ENCODE assay signal across 7 cellular contexts in genomic region chr14:72894323-72894622, GRCh38. TPM values are rescaled to one million over a fixed set of nuclear protein-coding genes. Genes with fewer than 3 reads are reported as not detected.
DNase-seq lines count a peak whose midpoint lies in the region; ATAC-seq and TF ChIP-seq lines count a peak whose summit lies in the region.

No MANE protein-coding gene starts in this region.

- H3K4me3 Mint-ChIP-seq in activated T-helper 17 cell treated with anti-CD3 and anti-CD28 coated beads, Interleukin-2, amount 50 U/mL, for 72 hours: peak overlapping the region; percentile 87
- peak overlapping the region; percentile 91 to 92 for H3K4me3 Mint-ChIP-seq in stimulated activated naive B cell treated with anti-CD40 and anti-IgM and Interleukin-4, amounts not matched to agents 10 μg/mL and 1 μg/mL and 100 μg/mL, for 72 hours

- peak overlapping the region; percentile 39 for H3K27ac Mint-ChIP-seq in activated T-helper 17 cell treated with anti-CD3 and anti-CD28 coated beads, Interleukin-2, amount 50 U/mL, for 72 hours
- peak overlapping the region; percentile 87 for H3K27ac Mint-ChIP-seq in stimulated activated naive B cell treated with anti-CD40 and anti-IgM and Interleukin-4, amounts not matched to agents 10 μg/mL and 1 μg/mL and 100 μg/mL, for 72 hours

- peaks cover 12% of the 10 kb centered on the region for H3K27me3 ChIP-seq in HL-60 (ENCODE audit: insufficient read depth, poor library complexity, severe bottlenecking)

- no peak for DNase-seq in HL-60 (ENCODE audit: low read depth in 1 of 2, low spot score in 1 of 2)
- no peak for DNase-seq in stimulated activated naive B cell treated with anti-CD40 and anti-IgM and Interleukin-4, amounts not matched to agents 10 μg/mL and 1 μg/mL and 100 μg/mL, for 72 hours
- no peak for DNase-seq in DMS79 treated with DMSO at 0.1 percent for 48 hours (lab: John Stamatoyannopoulos, UW)
- DNase-seq in NCI-H2107 treated with DMSO at 0.1 percent for 48 hours (lab: John Stamatoyannopoulos, UW; ENCODE audit: unreplicated experiment): no peak
- no peak for DNase-seq in HuH-7 (ENCODE audit: low spot score)

- peaks cover 2% of the 10 kb centered on the region for H3K9me3 ChIP-seq in iPS-18c (ENCODE audit: control insufficient read depth, insufficient read depth, low read length)

- H3K36me3 Mint-ChIP-seq in activated T-helper 17 cell treated with anti-CD3 and anti-CD28 coated beads, Interleukin-2, amount 50 U/mL, for 72 hours (ENCODE audit: low read depth): no peaks in the 10 kb centered on the region
- no peaks in the 10 kb centered on the region for H3K36me3 Mint-ChIP-seq in stimulated activated naive B cell treated with anti-CD40 and anti-IgM and Interleukin-4, amounts not matched to agents 10 μg/mL and 1 μg/mL and 100 μg/mL, for 72 hours

- no peak for TF ChIP-seq CTCF in HL-60 (IDR thresholded peaks at IDR 0.05; ENCODE audit: insufficient read depth, low read length)

- no peak overlapping the region for H3K27ac ChIP-seq in HL-60 (replicated peaks)

- H3K4me3 ChIP-seq in HL-60 (replicated peaks; ENCODE audit: insufficient read depth, low read length): peak overlapping the region; percentile 59
- H3K4me3 ChIP-seq in iPS-18c (ENCODE audit: insufficient read depth, low read depth, low read length): peak overlapping the region; percentile 49

- H3K9me3 Mint-ChIP-seq in activated T-helper 17 cell treated with anti-CD3 and anti-CD28 coated beads, Interleukin-2, amount 50 U/mL, for 72 hours: no peaks in the 10 kb centered on the region
- no peaks in the 10 kb centered on the region for H3K9me3 Mint-ChIP-seq in stimulated activated naive B cell treated with anti-CD40 and anti-IgM and Interleukin-4, amounts not matched to agents 10 μg/mL and 1 μg/mL and 100 μg/mL, for 72 hours

- peaks cover 19% of the 10 kb centered on the region for H3K4me1 Mint-ChIP-seq in activated T-helper 17 cell treated with anti-CD3 and anti-CD28 coated beads, Interleukin-2, amount 50 U/mL, for 72 hours
- H3K4me1 Mint-ChIP-seq in stimulated activated naive B cell treated with anti-CD40 and anti-IgM and Interleukin-4, amounts not matched to agents 10 μg/mL and 1 μg/mL and 100 μg/mL, for 72 hours: peaks cover 16 to 38% of the 10 kb centered on the region in 2 donors

- peaks cover 35% of the 10 kb centered on the region for H3K27me3 Mint-ChIP-seq in activated T-helper 17 cell treated with anti-CD3 and anti-CD28 coated beads, Interleukin-2, amount 50 U/mL, for 72 hours
- peaks cover 5 to 6% of the 10 kb centered on the region in 2 donors for H3K27me3 Mint-ChIP-seq in stimulated activated naive B cell treated with anti-CD40 and anti-IgM and Interleukin-4, amounts not matched to agents 10 μg/mL and 1 μg/mL and 100 μg/mL, for 72 hours

- ATAC-seq in activated T-helper 17 cell treated with anti-CD3 and anti-CD28 coated beads, Interleukin-2, amount 50 U/mL, for 72 hours (replicated peaks): no peak
- ATAC-seq in stimulated activated naive B cell treated with anti-CD40 and anti-IgM and Interleukin-4, amounts not matched to agents 10 μg/mL and 1 μg/mL and 100 μg/mL, for 72 hours (replicated peaks): no peak

RNA-seq across cellular contexts. Expression of gene DPF3, which starts 0.4 kb away (rescaled TPM):
- total RNA-seq in activated T-helper 17 cell treated with anti-CD3 and anti-CD28 coated beads, Interleukin-2, amount 50 U/mL, for 72 hours: under 1 TPM; 0.13 to 0.30 TPM

RNA-seq across cellular contexts. Expression of gene DCAF4, which starts 32.0 kb away (rescaled TPM):
- total RNA-seq in activated T-helper 17 cell treated with anti-CD3 and anti-CD28 coated beads, Interleukin-2, amount 50 U/mL, for 72 hours: 10 to 100 TPM; 10.8 to 25.2 TPM
